In the genomic region with DNA sequence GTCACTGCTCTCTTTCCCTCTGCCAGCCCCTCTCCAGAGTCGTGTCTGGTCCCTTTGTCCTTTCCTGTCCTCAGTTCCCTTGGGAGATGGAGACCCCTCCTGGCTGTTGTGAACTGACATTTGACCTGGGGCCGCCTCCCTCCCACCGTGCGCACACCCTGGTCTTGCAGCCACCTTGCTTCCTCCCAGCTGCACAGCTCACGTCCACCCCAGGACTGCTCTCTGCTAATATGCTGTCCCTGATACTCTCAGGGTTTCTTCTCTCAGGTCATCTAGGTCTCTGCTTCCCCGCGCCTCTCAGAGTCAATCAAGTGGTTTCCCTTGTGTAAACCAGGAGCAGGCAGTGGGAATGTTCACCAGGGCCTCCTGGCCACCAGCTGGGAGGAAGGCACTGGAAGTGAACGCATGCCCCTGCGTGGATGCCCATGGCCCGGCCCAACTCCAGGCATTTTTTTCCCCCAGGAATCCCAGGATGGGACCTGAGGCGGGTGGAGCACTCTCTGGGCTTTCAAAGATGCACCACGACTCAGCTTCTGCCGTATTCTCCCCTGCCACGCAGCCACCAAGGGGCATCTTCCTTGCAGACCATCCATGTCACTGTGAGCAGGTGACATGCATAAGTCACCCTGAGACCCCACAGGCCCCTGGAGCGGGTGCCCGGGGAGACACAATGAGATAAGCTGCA, we compare ENCODE assay signal across 15 cellular contexts.
DNase-seq lines count a peak whose midpoint lies in the region; ATAC-seq and TF ChIP-seq lines count a peak whose summit lies in the region.
"Had no signal": no experiment of that assay in that cellular context is flagged by ENCODE, and none has a peak within 500 bp of the region (broad histone marks: within the 10 kb centered on the region; RNA-seq: fewer than 3 reads in every experiment).

No MANE protein-coding gene starts in this region.

- TF ChIP-seq CTCF in GM23338 (conservative IDR thresholded peaks at IDR 0.05; ENCODE audit: low read depth in 2 of 2): peak in 1 of 2 experiments; percentile 52; a peak in 2 of 4 replicates
- TF ChIP-seq CTCF in psoas muscle (IDR thresholded peaks at IDR 0.05): no peak
- no peak for TF ChIP-seq CTCF in activated CD8-positive, alpha-beta T cell treated with anti-CD3 and anti-CD28 coated beads for 36 hours (IDR thresholded peaks at IDR 0.05)
- no peak for TF ChIP-seq CTCF in tibial artery (IDR thresholded peaks at IDR 0.05)

- H3K9me2 ChIP-seq in GM23338 (ENCODE audit: insufficient read depth): no peaks in the 10 kb centered on the region

- H3K4me3 Mint-ChIP-seq in GM23338: no peak overlapping the region
- H3K4me3 Mint-ChIP-seq in activated CD8-positive, alpha-beta T cell treated with anti-CD3 and anti-CD28 coated beads for 36 hours: no peak overlapping the region
- H3K4me3 Mint-ChIP-seq: CD4-positive, alpha-beta T cell had no signal

- H2AFZ ChIP-seq in GM23338: no peak overlapping the region

- peaks cover 4% of the 10 kb centered on the region for H3K4me1 Mint-ChIP-seq in GM23338
- no peaks in the 10 kb centered on the region for H3K4me1 Mint-ChIP-seq in activated CD8-positive, alpha-beta T cell treated with anti-CD3 and anti-CD28 coated beads for 36 hours (ENCODE audit: low read depth)

- CTCF ChIA-PET in activated CD8-positive, alpha-beta T cell treated with anti-CD3 and anti-CD28 coated beads for 36 hours (lab: Charles Lee): no interaction called here

- H3K27ac Mint-ChIP-seq in GM23338: no peak overlapping the region
- H3K27ac Mint-ChIP-seq in activated CD8-positive, alpha-beta T cell treated with anti-CD3 and anti-CD28 coated beads for 36 hours: no peak overlapping the region
- H3K27ac Mint-ChIP-seq: CD4-positive, alpha-beta T cell had no signal

- H3K4me2 ChIP-seq in GM23338: no peak overlapping the region

- H4K20me1 ChIP-seq in GM23338 (replicated peaks; ENCODE audit: insufficient read depth): no peaks in the 10 kb centered on the region

- H3K4me3 ChIP-seq in GM23338 (no peak overlapping the region), psoas muscle (no peak overlapping the region), tibial artery (no peak overlapping the region)
- H3K4me3 ChIP-seq: SJCRH30 had no signal

- H3K79me2 ChIP-seq in GM23338 (replicated peaks; ENCODE audit: insufficient read depth): no peaks in the 10 kb centered on the region

- POLR2A ChIA-PET in activated CD8-positive, alpha-beta T cell treated with anti-CD3 and anti-CD28 coated beads for 36 hours (lab: Charles Lee): no interaction called here

- H3K27me3 ChIP-seq in GM23338 (ENCODE audit: insufficient read depth): no peaks in the 10 kb centered on the region
- peaks cover 0 to 52% (median 8%) of the 10 kb centered on the region in 3 donors for H3K27me3 ChIP-seq in psoas muscle (ENCODE audit: insufficient read depth in 3 of 3, low read length in 2 of 3)
- H3K27me3 ChIP-seq in tibial artery: peaks cover 0 to 51% of the 10 kb centered on the region in 2 donors

- no peaks in the 10 kb centered on the region for H3K9me3 Mint-ChIP-seq in GM23338
- H3K9me3 Mint-ChIP-seq in activated CD8-positive, alpha-beta T cell treated with anti-CD3 and anti-CD28 coated beads for 36 hours: peaks cover 10% of the 10 kb centered on the region

- ATAC-seq in GM23338: peak; percentile 25; the same call in 2 of the 3 replicates
- ATAC-seq in psoas muscle: no peak
- no peak for ATAC-seq in activated CD8-positive, alpha-beta T cell treated with anti-CD3 and anti-CD28 coated beads for 36 hours
- ATAC-seq: HCT116 had no signal

- H3K4me1 ChIP-seq in GM23338 (ENCODE audit: insufficient read depth): no peaks in the 10 kb centered on the region
- H3K4me1 ChIP-seq in psoas muscle: no peaks in the 10 kb centered on the region
- H3K4me1 ChIP-seq in tibial artery: no peaks in the 10 kb centered on the region
- H3K4me1 ChIP-seq: SJCRH30 had no signal

- peaks cover 1% of the 10 kb centered on the region for H3K27me3 Mint-ChIP-seq in GM23338 (ENCODE audit: insufficient read depth, low read depth, poor library complexity)
- H3K27me3 Mint-ChIP-seq in activated CD8-positive, alpha-beta T cell treated with anti-CD3 and anti-CD28 coated beads for 36 hours: peaks cover 7% of the 10 kb centered on the region

- intact Hi-C loops in psoas muscle (cut with DNase I) (no loop called here), tibial artery (cut with DNase I; ENCODE audit: low total_unique reads) (no loop called here)
- intact Hi-C loops in activated CD8-positive, alpha-beta T cell treated with anti-CD3 and anti-CD28 coated beads for 36 hours (cut with micrococcal nuclease): no loop called here

- H3K9me3 ChIP-seq in psoas muscle (no peaks in the 10 kb centered on the region), tibial artery (peaks cover 5 to 13% (median 9%) of the 10 kb centered on the region in 3 donors)

- WGBS in psoas muscle, 3 donors: 67 to 76% (median 73%) methylated on average over 16 of the region's 16 CpGs

- H3K36me3 ChIP-seq in GM23338 (ENCODE audit: insufficient read depth) (no peaks in the 10 kb centered on the region), psoas muscle (ENCODE audit: insufficient read depth in 1 of 2, low read depth in 1 of 2) (no peaks in the 10 kb centered on the region), tibial artery (no peaks in the 10 kb centered on the region)
- H3K36me3 ChIP-seq: SJCRH30 had no signal

- DNase-seq in GM23338 (ENCODE audit: low spot score): no peak
- peak; percentile 48 for DNase-seq in SK-N-DZ (ENCODE audit: low spot score)
- DNase-seq in iPS-NIHi7 (ENCODE audit: extremely low spot score): peak; percentile 43
- DNase-seq in psoas muscle: peak; percentile 2 to 39
- no peak for DNase-seq in activated CD8-positive, alpha-beta T cell treated with anti-CD3 and anti-CD28 coated beads for 36 hours
- no peak for DNase-seq in 8988T
- no peak for DNase-seq in tibial artery
- DNase-seq: Calu3; CD4-positive, alpha-beta T cell; NCI-H1105 treated with DMSO at 0.1 percent for 48 hours; NCI-H187; NCI-H345; NCI-H526; SJCRH30 had no signal

- H3F3A ChIP-seq in GM23338 (replicated peaks; ENCODE audit: low read depth): peaks cover 9% of the 10 kb centered on the region

- H3K27ac ChIP-seq in GM23338 (ENCODE audit: low read depth) (no peak overlapping the region), psoas muscle (no peak overlapping the region), tibial artery (no peak overlapping the region)
- H3K27ac ChIP-seq: SJCRH30 had no signal

- H3K36me3 Mint-ChIP-seq in GM23338 (ENCODE audit: low read depth): no peaks in the 10 kb centered on the region
- H3K36me3 Mint-ChIP-seq in activated CD8-positive, alpha-beta T cell treated with anti-CD3 and anti-CD28 coated beads for 36 hours (ENCODE audit: low read depth): no peaks in the 10 kb centered on the region

TF ChIP-seq in GM23338, 12 proteins besides CTCF, POLR2A, EP300 and RAD21:
- TF ChIP-seq POLR2AphosphoS5 (IDR thresholded peaks at IDR 0.05; ENCODE audit: low read depth) (no peak), EZH2 (IDR thresholded peaks at IDR 0.05; ENCODE audit: low read depth, unreplicated experiment) (no peak), JUNB (IDR thresholded peaks at IDR 0.05; ENCODE audit: unreplicated experiment) (no peak), STAT1 (IDR thresholded peaks at IDR 0.05; ENCODE audit: unreplicated experiment) (no peak), NANOG (IDR thresholded peaks at IDR 0.05; ENCODE audit: borderline replicate concordance) (no peak), EZH2phosphoT487 (IDR thresholded peaks at IDR 0.05; ENCODE audit: unreplicated experiment) (no peak)
- TF ChIP-seq, protein P1, sequence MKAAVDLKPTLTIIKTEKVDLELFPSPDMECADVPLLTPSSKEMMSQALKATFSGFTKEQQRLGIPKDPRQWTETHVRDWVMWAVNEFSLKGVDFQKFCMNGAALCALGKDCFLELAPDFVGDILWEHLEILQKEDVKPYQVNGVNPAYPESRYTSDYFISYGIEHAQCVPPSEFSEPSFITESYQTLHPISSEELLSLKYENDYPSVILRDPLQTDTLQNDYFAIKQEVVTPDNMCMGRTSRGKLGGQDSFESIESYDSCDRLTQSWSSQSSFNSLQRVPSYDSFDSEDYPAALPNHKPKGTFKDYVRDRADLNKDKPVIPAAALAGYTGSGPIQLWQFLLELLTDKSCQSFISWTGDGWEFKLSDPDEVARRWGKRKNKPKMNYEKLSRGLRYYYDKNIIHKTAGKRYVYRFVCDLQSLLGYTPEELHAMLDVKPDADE (IDR thresholded peaks at IDR 0.05): no peak
- TF ChIP-seq, protein P2, sequence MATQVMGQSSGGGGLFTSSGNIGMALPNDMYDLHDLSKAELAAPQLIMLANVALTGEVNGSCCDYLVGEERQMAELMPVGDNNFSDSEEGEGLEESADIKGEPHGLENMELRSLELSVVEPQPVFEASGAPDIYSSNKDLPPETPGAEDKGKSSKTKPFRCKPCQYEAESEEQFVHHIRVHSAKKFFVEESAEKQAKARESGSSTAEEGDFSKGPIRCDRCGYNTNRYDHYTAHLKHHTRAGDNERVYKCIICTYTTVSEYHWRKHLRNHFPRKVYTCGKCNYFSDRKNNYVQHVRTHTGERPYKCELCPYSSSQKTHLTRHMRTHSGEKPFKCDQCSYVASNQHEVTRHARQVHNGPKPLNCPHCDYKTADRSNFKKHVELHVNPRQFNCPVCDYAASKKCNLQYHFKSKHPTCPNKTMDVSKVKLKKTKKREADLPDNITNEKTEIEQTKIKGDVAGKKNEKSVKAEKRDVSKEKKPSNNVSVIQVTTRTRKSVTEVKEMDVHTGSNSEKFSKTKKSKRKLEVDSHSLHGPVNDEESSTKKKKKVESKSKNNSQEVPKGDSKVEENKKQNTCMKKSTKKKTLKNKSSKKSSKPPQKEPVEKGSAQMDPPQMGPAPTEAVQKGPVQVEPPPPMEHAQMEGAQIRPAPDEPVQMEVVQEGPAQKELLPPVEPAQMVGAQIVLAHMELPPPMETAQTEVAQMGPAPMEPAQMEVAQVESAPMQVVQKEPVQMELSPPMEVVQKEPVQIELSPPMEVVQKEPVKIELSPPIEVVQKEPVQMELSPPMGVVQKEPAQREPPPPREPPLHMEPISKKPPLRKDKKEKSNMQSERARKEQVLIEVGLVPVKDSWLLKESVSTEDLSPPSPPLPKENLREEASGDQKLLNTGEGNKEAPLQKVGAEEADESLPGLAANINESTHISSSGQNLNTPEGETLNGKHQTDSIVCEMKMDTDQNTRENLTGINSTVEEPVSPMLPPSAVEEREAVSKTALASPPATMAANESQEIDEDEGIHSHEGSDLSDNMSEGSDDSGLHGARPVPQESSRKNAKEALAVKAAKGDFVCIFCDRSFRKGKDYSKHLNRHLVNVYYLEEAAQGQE (IDR thresholded peaks at IDR 0.05; ENCODE audit: unreplicated experiment): no peak

Comparison
In these comparisons a context has a peak if more than half of its experiments do, and no peak if none do; other contexts are left out.
1. DNase-seq: peak in SK-N-DZ (single experiment), iPS-NIHi7 (single experiment) and psoas muscle (2 of 2); none in GM23338 (single experiment), activated CD8-positive, alpha-beta T cell treated with anti-CD3 and anti-CD28 coated beads for 36 hours (single experiment), 8988T (single experiment) and tibial artery (0 of 2).